17 cellular contexts compared by ENCODE assay signal in the genomic region with DNA sequence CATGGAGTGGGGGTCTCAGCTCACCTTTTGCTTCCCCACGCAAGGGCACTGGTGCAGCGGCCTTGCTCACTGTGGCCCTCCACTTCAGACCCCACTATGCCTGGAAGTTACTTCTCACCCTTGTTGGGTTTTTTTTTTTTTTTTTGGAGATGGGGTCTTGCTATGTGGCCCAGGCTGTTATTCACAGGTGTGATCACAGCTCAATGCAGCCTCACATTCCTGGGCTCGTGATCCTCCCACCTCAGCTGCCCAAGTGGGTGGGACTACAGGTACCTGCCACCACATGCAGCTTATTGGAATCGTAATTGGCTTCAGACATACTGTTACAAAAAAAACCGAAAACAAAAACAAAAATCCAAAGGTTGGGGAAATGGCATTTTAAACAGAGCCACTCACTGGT.
"Had no signal": no experiment of that assay in that cellular context is flagged by ENCODE, and none has a peak within 500 bp of the region (broad histone marks: within the 10 kb centered on the region; RNA-seq: fewer than 3 reads in every experiment).

No MANE protein-coding gene starts in this region.

- H3K27me3 Mint-ChIP-seq: naive thymus-derived CD8-positive, alpha-beta T cell; type B pancreatic cell had no signal

- H3K27ac ChIP-seq: epithelial cell of prostate, esophagus muscularis mucosa, gastroesophageal sphincter, left ventricle myocardium inferior, lower lobe of right lung, neutrophil, skin epidermis had no signal

- H3K9me3 Mint-ChIP-seq: memory B cell; naive thymus-derived CD8-positive, alpha-beta T cell; type B pancreatic cell had no signal

- H3K4me3 ChIP-seq: esophagus muscularis mucosa, gastroesophageal sphincter, left ventricle myocardium inferior, lower lobe of right lung, skin epidermis had no signal

- DNase-seq: effector memory CD4-positive, alpha-beta T cell; glutamatergic neuron; kidney; left cardiac atrium; left ventricle myocardium inferior; lower lobe of right lung; naive thymus-derived CD8-positive, alpha-beta T cell; stimulated activated CD4-positive, alpha-beta T cell treated with anti-CD3 and anti-CD28 coated beads, Interleukin-12 subunit alpha, Interleukin-12 subunit beta, amount 100 ng/mL, for 4 hours; stimulated activated naive CD4-positive, alpha-beta T cell had no signal

- H3K4me1 Mint-ChIP-seq: memory B cell had no signal

- H3K27ac Mint-ChIP-seq: memory B cell had no signal

- ATAC-seq: gastroesophageal sphincter; lower lobe of right lung; naive thymus-derived CD8-positive, alpha-beta T cell; sciatic nerve had no signal

- H3K27me3 ChIP-seq: esophagus muscularis mucosa, gastroesophageal sphincter, neutrophil had no signal

- H3K36me3 Mint-ChIP-seq: memory B cell; naive thymus-derived CD8-positive, alpha-beta T cell had no signal

- H3K36me3 ChIP-seq: esophagus muscularis mucosa, left ventricle myocardium inferior, lower lobe of right lung, neutrophil had no signal

- H3K4me3 Mint-ChIP-seq: memory B cell; naive thymus-derived CD8-positive, alpha-beta T cell; type B pancreatic cell had no signal

- H3K9me3 ChIP-seq: esophagus muscularis mucosa, gastroesophageal sphincter, left ventricle myocardium inferior, lower lobe of right lung, neutrophil had no signal
